In genomic region chr16:5186381-5186903, GRCh38 we compare ENCODE assay signal across 8 cellular contexts.
"Had no signal": no experiment of that assay in that cellular context is flagged by ENCODE, and none has a peak within 500 bp of the region (broad histone marks: within the 10 kb centered on the region; RNA-seq: fewer than 3 reads in every experiment).

No MANE protein-coding gene starts in this region.

- FAIRE-seq: HepG2, HTR-8/SVneo, K562 had no signal

- DNase-seq: IMR-90, KBM-7, KG1 had no signal

- H3K27ac ChIP-seq: HL-60, KMS-11 had no signal

- H3K9ac ChIP-seq: KMS-11 had no signal

- H3K4me3 ChIP-seq: K562 had no signal

- H3K4me2 ChIP-seq: KMS-11 had no signal
